ENCODE assay signal across 8 cellular contexts in genomic region chr4:110195561-110196205, GRCh38. TPM values are rescaled to one million over a fixed set of nuclear protein-coding genes. Genes with fewer than 3 reads are reported as not detected.
DNase-seq lines count a peak whose midpoint lies in the region; ATAC-seq and TF ChIP-seq lines count a peak whose summit lies in the region.

No MANE protein-coding gene starts in this region.

- CTCF ChIA-PET in activated CD4-positive, alpha-beta memory T cell treated with anti-CD3 and anti-CD28 coated beads for 36 hours (lab: Charles Lee) = interaction anchor here (1.0 to 2.5 kb wide), 2 partner anchors 30 to 146 kb away, joined by 5 to 9 read pairs; no protein-coding TSS in a partner anchor

- TF ChIP-seq POLR2A in gastroesophageal sphincter (IDR thresholded peaks at IDR 0.05) = no peak

- H3K4me1 ChIP-seq in CD4-positive, CD25-positive, alpha-beta regulatory T cell (ENCODE audit: control insufficient read depth, insufficient read depth, low read length, poor library complexity, severe bottlenecking) = peaks cover 20% of the 10 kb centered on the region
- peaks cover 0 to 26% (median 4%) of the 10 kb centered on the region in 3 donors for H3K4me1 ChIP-seq in gastroesophageal sphincter

- peak in 2 of 3 donors; percentile 14 to 31 for DNase-seq in CD4-positive, CD25-positive, alpha-beta regulatory T cell
- no peak for DNase-seq in activated CD4-positive, alpha-beta memory T cell treated with anti-CD3 and anti-CD28 coated beads for 36 hours
- DNase-seq in putamen (ENCODE audit: low spot score) (peak; percentile 13), NCI-H1048 (lab: John Stamatoyannopoulos, UW) (no peak), omental fat pad (ENCODE audit: low spot score) (no peak)

- peak overlapping the region; percentile 93 to 100 (median 95) for H3K27ac Mint-ChIP-seq in CD4-positive, CD25-positive, alpha-beta regulatory T cell
- H3K27ac Mint-ChIP-seq in activated CD4-positive, alpha-beta memory T cell treated with anti-CD3 and anti-CD28 coated beads for 36 hours = peak overlapping the region; percentile 94

- POLR2A ChIA-PET in activated CD4-positive, alpha-beta memory T cell treated with anti-CD3 and anti-CD28 coated beads for 36 hours (lab: Charles Lee) = no interaction called here

- no peak for ATAC-seq in CD4-positive, CD25-positive, alpha-beta regulatory T cell (ENCODE audit: low read depth in 2 of 2)
- ATAC-seq in GM19025 (IDR thresholded peaks at IDR 0.05; ENCODE audit: low read depth, unreplicated experiment) (peak; percentile 0), HG03460 (IDR thresholded peaks at IDR 0.05; ENCODE audit: unreplicated experiment) (peak; percentile 3), gastroesophageal sphincter (no peak), omental fat pad (ENCODE audit: low FRiP score) (no peak)

- intact Hi-C loops in activated CD4-positive, alpha-beta memory T cell treated with anti-CD3 and anti-CD28 coated beads for 36 hours (cut with micrococcal nuclease) = loop anchor here (2.0 to 10.0 kb wide), 6 partner anchors 92 to 1575 kb away; partner anchors contain the start of genes GAR1, MCUB, RPL34 and SEC24B

- no peaks in the 10 kb centered on the region for H3K9me3 ChIP-seq in CD4-positive, CD25-positive, alpha-beta regulatory T cell (ENCODE audit: control insufficient read depth in 2 of 2, low read length in 2 of 2)
- no peaks in the 10 kb centered on the region for H3K9me3 ChIP-seq in gastroesophageal sphincter

- H3K27me3 ChIP-seq in CD4-positive, CD25-positive, alpha-beta regulatory T cell (ENCODE audit: control insufficient read depth, insufficient read depth, low read length) = no peaks in the 10 kb centered on the region
- no peaks in the 10 kb centered on the region for H3K27me3 ChIP-seq in gastroesophageal sphincter

- H3K36me3 Mint-ChIP-seq in CD4-positive, CD25-positive, alpha-beta regulatory T cell = no peaks in the 10 kb centered on the region
- H3K36me3 Mint-ChIP-seq in activated CD4-positive, alpha-beta memory T cell treated with anti-CD3 and anti-CD28 coated beads for 36 hours = peaks cover 4% of the 10 kb centered on the region

- H3K4me1 Mint-ChIP-seq in CD4-positive, CD25-positive, alpha-beta regulatory T cell = peaks cover 11 to 33% (median 23%) of the 10 kb centered on the region in 4 donors
- peaks cover 21% of the 10 kb centered on the region for H3K4me1 Mint-ChIP-seq in activated CD4-positive, alpha-beta memory T cell treated with anti-CD3 and anti-CD28 coated beads for 36 hours (ENCODE audit: low read depth)

- WGBS in gastroesophageal sphincter (ENCODE audit: low coverage in 1 of 2), 2 donors = 13 to 25% methylated on average over 8 to 11 of the region's 11 CpGs

- peak overlapping the region; percentile 62 for H3K27ac ChIP-seq in CD4-positive, CD25-positive, alpha-beta regulatory T cell (ENCODE audit: insufficient read depth, low read length, poor library complexity, severe bottlenecking)
- peak overlapping the region; percentile 43 to 91 (median 88) for H3K27ac ChIP-seq in gastroesophageal sphincter

- H3K27me3 Mint-ChIP-seq in CD4-positive, CD25-positive, alpha-beta regulatory T cell = peaks cover 25% of the 10 kb centered on the region
- H3K27me3 Mint-ChIP-seq in activated CD4-positive, alpha-beta memory T cell treated with anti-CD3 and anti-CD28 coated beads for 36 hours = no peaks in the 10 kb centered on the region

- peaks cover 0 to 4% (median 0%) of the 10 kb centered on the region in 7 donors for H3K9me3 Mint-ChIP-seq in CD4-positive, CD25-positive, alpha-beta regulatory T cell
- H3K9me3 Mint-ChIP-seq in activated CD4-positive, alpha-beta memory T cell treated with anti-CD3 and anti-CD28 coated beads for 36 hours = no peaks in the 10 kb centered on the region

- H3K4me3 ChIP-seq in CD4-positive, CD25-positive, alpha-beta regulatory T cell (ENCODE audit: low read depth, low read length) = peak overlapping the region; percentile 79
- H3K4me3 ChIP-seq in gastroesophageal sphincter = peak overlapping the region; percentile 71 to 92

- TF ChIP-seq CTCF in gastroesophageal sphincter (IDR thresholded peaks at IDR 0.05) = no peak
- no peak for TF ChIP-seq CTCF in omental fat pad (IDR thresholded peaks at IDR 0.05)

- no peak for TF ChIP-seq EP300 in gastroesophageal sphincter (IDR thresholded peaks at IDR 0.05)

- H3K4me3 Mint-ChIP-seq in CD4-positive, CD25-positive, alpha-beta regulatory T cell = peak overlapping the region; percentile 92 to 98 (median 94)
- H3K4me3 Mint-ChIP-seq in activated CD4-positive, alpha-beta memory T cell treated with anti-CD3 and anti-CD28 coated beads for 36 hours = peak overlapping the region; percentile 84

- no peaks in the 10 kb centered on the region for H3K36me3 ChIP-seq in CD4-positive, CD25-positive, alpha-beta regulatory T cell (ENCODE audit: control insufficient read depth, insufficient read depth, low read length)
- no peaks in the 10 kb centered on the region for H3K36me3 ChIP-seq in gastroesophageal sphincter

RNA-seq across cellular contexts. Expression of gene ELOVL6, which starts 2.7 kb away (rescaled TPM):
- total RNA-seq in CD4-positive, CD25-positive, alpha-beta regulatory T cell = 0.52 TPM
- 1 to 10 TPM in 1 of 4 donors, under 1 TPM in 2, not detected in 1; 0.03 to 1.0 (median 0.25) TPM for polyA plus RNA-seq in CD4-positive, CD25-positive, alpha-beta regulatory T cell
- 1 to 10 TPM; 8.5 to 9.7 TPM for total RNA-seq in activated CD4-positive, alpha-beta memory T cell treated with anti-CD3 and anti-CD28 coated beads for 36 hours
- 1 to 10 TPM; 2.7 to 6.0 (median 3.5) TPM for total RNA-seq in gastroesophageal sphincter
- 1 to 10 TPM; 2.2 to 5.8 (median 5.0) TPM for total RNA-seq in omental fat pad

Comparison
In these comparisons a context has a peak if more than half of its experiments do, and no peak if none do; other contexts are left out.
1. ATAC-seq: peak in GM19025 (single experiment) and HG03460 (single experiment); none in CD4-positive, CD25-positive, alpha-beta regulatory T cell (0 of 2), gastroesophageal sphincter (single experiment) and omental fat pad (single experiment).
2. DNase-seq: peak in CD4-positive, CD25-positive, alpha-beta regulatory T cell (2 of 3) and putamen (single experiment); none in activated CD4-positive, alpha-beta memory T cell treated with anti-CD3 and anti-CD28 coated beads for 36 hours (single experiment), NCI-H1048 (single experiment) and omental fat pad (single experiment).